ENCODE assay signal across 15 cellular contexts in genomic region chr6:111769365-111770127, GRCh38.
DNase-seq lines count a peak whose midpoint lies in the region; ATAC-seq, FAIRE-seq and TF ChIP-seq lines count a peak whose summit lies in the region.
"Had no signal": no experiment of that assay in that cellular context is flagged by ENCODE, and none has a peak within 500 bp of the region (broad histone marks: within the 10 kb centered on the region; RNA-seq: fewer than 3 reads in every experiment).

No MANE protein-coding gene starts in this region.

- H3K27me3 ChIP-seq in CD8-positive, alpha-beta memory T cell (ENCODE audit: insufficient read depth, low read length, poor library complexity, severe bottlenecking) = no peaks in the 10 kb centered on the region
- H3K27me3 ChIP-seq: BLaER1 treated with 17β-estradiol and CSF1 and Interleukin-3, amounts not matched to agents 10 nM and 100 nM; vagina had no signal

- POLR2A ChIA-PET in A549 (lab: Yijun Ruan, JAX) = no interaction called here
- POLR2A ChIA-PET in CD8-positive, alpha-beta memory T cell (lab: Charles Lee) = no interaction called here
- POLR2A ChIA-PET in activated B cell treated with CpG ODN at 0.5 μM for 24 hours (lab: Charles Lee) = interaction anchor here (0.7 kb wide), 1 partner anchor 286 kb away, joined by 3 read pairs; no protein-coding TSS in a partner anchor

- intact Hi-C loops in activated B cell treated with CpG ODN at 0.5 μM for 24 hours (cut with micrococcal nuclease) = no loop called here

- H3K4me3 Mint-ChIP-seq in CD8-positive, alpha-beta memory T cell = peak overlapping the region in 5 of 7 donors; percentile 21 to 83 (median 78)
- no peak overlapping the region for H3K4me3 Mint-ChIP-seq in activated B cell treated with CpG ODN at 0.5 μM for 24 hours
- peak overlapping the region; percentile 58 to 90 (median 72) for H3K4me3 Mint-ChIP-seq in immature natural killer cell

- H3K27ac Mint-ChIP-seq in CD8-positive, alpha-beta memory T cell = peak overlapping the region; percentile 95 to 100 (median 100)
- peak overlapping the region; percentile 18 for H3K27ac Mint-ChIP-seq in activated B cell treated with CpG ODN at 0.5 μM for 24 hours
- peak overlapping the region; percentile 100 for H3K27ac Mint-ChIP-seq in immature natural killer cell

- CTCF ChIA-PET in A549 (lab: Yijun Ruan, JAX) = interaction anchor here (0.8 kb wide), 1 partner anchor 13 kb away, joined by 3 read pairs; no protein-coding TSS in a partner anchor
- CTCF ChIA-PET in CD8-positive, alpha-beta memory T cell (lab: Charles Lee) = interaction anchor here (0.6 to 2.6 kb wide), 10 partner anchors 7 to 226 kb away, joined by 3 to 9 read pairs (median 4); partner anchors contain the start of gene FYN
- CTCF ChIA-PET in activated B cell treated with CpG ODN at 0.5 μM for 24 hours (lab: Charles Lee) = no interaction called here

- no peak for TF ChIP-seq EP300 in A549 (IDR thresholded peaks at IDR 0.05)

- TF ChIP-seq POLR2A in A549 (IDR thresholded peaks at IDR 0.05; ENCODE audit: low read length) = no peak

- H3K27me3 Mint-ChIP-seq in CD8-positive, alpha-beta memory T cell = no peaks in the 10 kb centered on the region
- H3K27me3 Mint-ChIP-seq in activated B cell treated with CpG ODN at 0.5 μM for 24 hours = no peaks in the 10 kb centered on the region
- H3K27me3 Mint-ChIP-seq in immature natural killer cell (ENCODE audit: low read depth in 3 of 3) = peaks cover 14 to 19% (median 15%) of the 10 kb centered on the region in 3 donors

- peaks cover 90 to 96% (median 96%) of the 10 kb centered on the region in 3 donors for H3K4me1 Mint-ChIP-seq in CD8-positive, alpha-beta memory T cell
- H3K4me1 Mint-ChIP-seq in activated B cell treated with CpG ODN at 0.5 μM for 24 hours (peaks cover 48% of the 10 kb centered on the region), immature natural killer cell (peaks cover 92 to 97% of the 10 kb centered on the region in 2 donors)

- H3K27ac ChIP-seq in A549 = no peak overlapping the region
- H3K27ac ChIP-seq in CD8-positive, alpha-beta memory T cell (ENCODE audit: low read depth, low read length) = no peak overlapping the region
- H3K27ac ChIP-seq: BLaER1 treated with 17β-estradiol and CSF1 and Interleukin-3, amounts not matched to agents 10 nM and 100 nM; vagina had no signal

- H3K36me3 Mint-ChIP-seq in CD8-positive, alpha-beta memory T cell = peaks cover 5 to 71% (median 13%) of the 10 kb centered on the region in 3 donors
- H3K36me3 Mint-ChIP-seq in activated B cell treated with CpG ODN at 0.5 μM for 24 hours (ENCODE audit: low read depth) (peaks cover 18% of the 10 kb centered on the region), immature natural killer cell (peaks cover 6 to 14% (median 11%) of the 10 kb centered on the region in 3 donors)

- TF ChIP-seq CTCF in A549 (IDR thresholded peaks at IDR 0.05) (no peak), activated B cell treated with CpG ODN at 0.5 μM for 24 hours (IDR thresholded peaks at IDR 0.05) (no peak)

- no peaks in the 10 kb centered on the region for H3K9me3 Mint-ChIP-seq in CD8-positive, alpha-beta memory T cell
- H3K9me3 Mint-ChIP-seq in activated B cell treated with CpG ODN at 0.5 μM for 24 hours (no peaks in the 10 kb centered on the region), immature natural killer cell (no peaks in the 10 kb centered on the region)

- H3K4me1 ChIP-seq in A549 = no peaks in the 10 kb centered on the region
- peaks cover 90% of the 10 kb centered on the region for H3K4me1 ChIP-seq in CD8-positive, alpha-beta memory T cell (ENCODE audit: insufficient read depth, low read length)

- H3K4me3 ChIP-seq in A549 = no peak overlapping the region
- H3K4me3 ChIP-seq in CD8-positive, alpha-beta memory T cell (ENCODE audit: low read length) = no peak overlapping the region
- H3K4me3 ChIP-seq: BLaER1 treated with 17β-estradiol and CSF1 and Interleukin-3, amounts not matched to agents 10 nM and 100 nM; vagina had no signal

- no peak for FAIRE-seq in A549 (lab: Jason Lieb, UNC)
- FAIRE-seq: colon, GM12892 had no signal

- no peaks in the 10 kb centered on the region for H3K9me3 ChIP-seq in A549
- no peaks in the 10 kb centered on the region for H3K9me3 ChIP-seq in CD8-positive, alpha-beta memory T cell (ENCODE audit: low read length)
- H3K9me3 ChIP-seq: vagina had no signal

- 48% methylated on average over 1 of the region's 1 CpG for WGBS in A549 (ENCODE audit: missing lambda C conversion rate)

- no peak for ATAC-seq in A549
- ATAC-seq in activated B cell treated with CpG ODN at 0.5 μM for 24 hours (ENCODE audit: low read depth) = no peak
- no peak for ATAC-seq in HG02678 (IDR thresholded peaks at IDR 0.05; ENCODE audit: unreplicated experiment)
- no peak for ATAC-seq in GM18858 (IDR thresholded peaks at IDR 0.05; ENCODE audit: unreplicated experiment)
- no peak for ATAC-seq in GM19351 (IDR thresholded peaks at IDR 0.05; ENCODE audit: unreplicated experiment)
- ATAC-seq: left cardiac atrium, right cardiac atrium had no signal

- DNase-seq in A549 (ENCODE audit: low read depth in 1 of 2, low spot score in 1 of 2) = no peak
- no peak for DNase-seq in CD8-positive, alpha-beta memory T cell
- no peak for DNase-seq in activated B cell treated with CpG ODN at 0.5 μM for 24 hours
- no peak for DNase-seq in immature natural killer cell
- no peak for DNase-seq in mesenteric fat pad (ENCODE audit: low spot score)
- DNase-seq: left cardiac atrium; right cardiac atrium; stimulated activated CD4-positive, alpha-beta T cell treated with anti-CD3 and anti-CD28 coated beads, Interleukin-4, amount 100 ng/mL, for 1 hour had no signal

- TF ChIP-seq RAD21 in A549 (conservative IDR thresholded peaks at IDR 0.05 in 1 of 2, IDR thresholded peaks at IDR 0.05 in 1 of 2) = no peak

- no peak overlapping the region for H3K4me2 ChIP-seq in A549
- H3K4me2 ChIP-seq: BLaER1 treated with 17β-estradiol and CSF1 and Interleukin-3, amounts not matched to agents 10 nM and 100 nM had no signal

- no peaks in the 10 kb centered on the region for H3K36me3 ChIP-seq in CD8-positive, alpha-beta memory T cell (ENCODE audit: insufficient read depth, low read length)
- H3K36me3 ChIP-seq: vagina had no signal

TF ChIP-seq in A549, 52 proteins besides CTCF, POLR2A, EP300 and RAD21:
- no peak for TF ChIP-seq KDM5A (IDR thresholded peaks at IDR 0.05)
- TF ChIP-seq MAFK (IDR thresholded peaks at IDR 0.05; ENCODE audit: partially characterized antibody) = peak; percentile 88
- TF ChIP-seq, protein P1, sequence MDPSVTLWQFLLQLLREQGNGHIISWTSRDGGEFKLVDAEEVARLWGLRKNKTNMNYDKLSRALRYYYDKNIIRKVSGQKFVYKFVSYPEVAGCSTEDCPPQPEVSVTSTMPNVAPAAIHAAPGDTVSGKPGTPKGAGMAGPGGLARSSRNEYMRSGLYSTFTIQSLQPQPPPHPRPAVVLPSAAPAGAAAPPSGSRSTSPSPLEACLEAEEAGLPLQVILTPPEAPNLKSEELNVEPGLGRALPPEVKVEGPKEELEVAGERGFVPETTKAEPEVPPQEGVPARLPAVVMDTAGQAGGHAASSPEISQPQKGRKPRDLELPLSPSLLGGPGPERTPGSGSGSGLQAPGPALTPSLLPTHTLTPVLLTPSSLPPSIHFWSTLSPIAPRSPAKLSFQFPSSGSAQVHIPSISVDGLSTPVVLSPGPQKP (IDR thresholded peaks at IDR 0.05; ENCODE audit: low read depth, low read length) = no peak
- no peak for TF ChIP-seq SREBF2 (IDR thresholded peaks at IDR 0.05)

Comparison
In these comparisons a context has a peak if more than half of its experiments do, and no peak if none do; other contexts are left out.
1. H3K27ac Mint-ChIP-seq: peak in every context shown above with its lines; median percentile 100 in immature natural killer cell; 100 in CD8-positive, alpha-beta memory T cell; 18 in activated B cell treated with CpG ODN at 0.5 μM for 24 hours.